ENCODE assay signal across 1 cellular context in genomic region chr5:126464959-126465358, GRCh38.
TF ChIP-seq lines count a peak whose summit lies in the region.

No MANE protein-coding gene starts in this region.

TF ChIP-seq in K562, 482 proteins besides CTCF, POLR2A, EP300 and RAD21 (continued from another document):
- TF ChIP-seq, protein P1, sequence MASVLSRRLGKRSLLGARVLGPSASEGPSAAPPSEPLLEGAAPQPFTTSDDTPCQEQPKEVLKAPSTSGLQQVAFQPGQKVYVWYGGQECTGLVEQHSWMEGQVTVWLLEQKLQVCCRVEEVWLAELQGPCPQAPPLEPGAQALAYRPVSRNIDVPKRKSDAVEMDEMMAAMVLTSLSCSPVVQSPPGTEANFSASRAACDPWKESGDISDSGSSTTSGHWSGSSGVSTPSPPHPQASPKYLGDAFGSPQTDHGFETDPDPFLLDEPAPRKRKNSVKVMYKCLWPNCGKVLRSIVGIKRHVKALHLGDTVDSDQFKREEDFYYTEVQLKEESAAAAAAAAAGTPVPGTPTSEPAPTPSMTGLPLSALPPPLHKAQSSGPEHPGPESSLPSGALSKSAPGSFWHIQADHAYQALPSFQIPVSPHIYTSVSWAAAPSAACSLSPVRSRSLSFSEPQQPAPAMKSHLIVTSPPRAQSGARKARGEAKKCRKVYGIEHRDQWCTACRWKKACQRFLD (CRISPR knock-in tag; IDR thresholded peaks at IDR 0.05): no peak
- TF ChIP-seq ZNF584 (CRISPR knock-in tag; IDR thresholded peaks at IDR 0.05; ENCODE audit: low read depth) (no peak), HDAC6 (IDR thresholded peaks at IDR 0.05; ENCODE audit: low read depth, low read length) (no peak), ZNF407 (IDR thresholded peaks at IDR 0.05; ENCODE audit: low read depth) (no peak), NUFIP1 (IDR thresholded peaks at IDR 0.05; ENCODE audit: partially characterized antibody) (no peak)
- TF ChIP-seq, protein P2, sequence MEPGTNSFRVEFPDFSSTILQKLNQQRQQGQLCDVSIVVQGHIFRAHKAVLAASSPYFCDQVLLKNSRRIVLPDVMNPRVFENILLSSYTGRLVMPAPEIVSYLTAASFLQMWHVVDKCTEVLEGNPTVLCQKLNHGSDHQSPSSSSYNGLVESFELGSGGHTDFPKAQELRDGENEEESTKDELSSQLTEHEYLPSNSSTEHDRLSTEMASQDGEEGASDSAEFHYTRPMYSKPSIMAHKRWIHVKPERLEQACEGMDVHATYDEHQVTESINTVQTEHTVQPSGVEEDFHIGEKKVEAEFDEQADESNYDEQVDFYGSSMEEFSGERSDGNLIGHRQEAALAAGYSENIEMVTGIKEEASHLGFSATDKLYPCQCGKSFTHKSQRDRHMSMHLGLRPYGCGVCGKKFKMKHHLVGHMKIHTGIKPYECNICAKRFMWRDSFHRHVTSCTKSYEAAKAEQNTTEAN (CRISPR knock-in tag; IDR thresholded peaks at IDR 0.05): no peak
TF ChIP-seq in K562: peak in this region for 0.
